In the genomic region with DNA sequence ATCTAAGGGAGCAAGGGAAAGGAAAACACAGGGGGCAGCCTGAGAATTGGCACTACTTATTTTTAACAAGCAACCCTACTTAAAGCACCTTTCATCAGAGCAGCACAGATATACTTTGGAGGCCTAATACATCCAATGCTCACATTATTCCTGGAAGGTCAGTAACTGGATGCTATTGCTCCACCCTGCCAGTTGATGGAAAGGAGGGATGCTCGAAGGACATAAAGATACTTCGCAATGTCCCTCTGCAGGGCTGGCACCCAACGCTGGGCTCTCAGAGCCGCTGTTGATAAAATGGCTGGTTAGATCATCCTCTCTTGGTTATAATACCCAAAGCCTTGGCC, we compare ENCODE assay signal across 9 cellular contexts.
DNase-seq lines count a peak whose midpoint lies in the region; ATAC-seq and TF ChIP-seq lines count a peak whose summit lies in the region.
"Had no signal": no experiment of that assay in that cellular context is flagged by ENCODE, and none has a peak within 500 bp of the region (broad histone marks: within the 10 kb centered on the region; RNA-seq: fewer than 3 reads in every experiment).

No MANE protein-coding gene starts in this region.

- H3K79me1 ChIP-seq in mesenchymal stem cell (replicated peaks; ENCODE audit: low read length, poor library complexity, severe bottlenecking), result no peaks in the 10 kb centered on the region

- H3K4ac ChIP-seq in mesenchymal stem cell (ENCODE audit: low read depth in 1 of 2, low read length in 2 of 2), result no peak overlapping the region

- peak overlapping the region in 1 of 2 experiments; percentile 51 for H2BK12ac ChIP-seq in mesenchymal stem cell (ENCODE audit: low read length in 2 of 2)

- H3K9me3 ChIP-seq in breast epithelium (no peaks in the 10 kb centered on the region), mesenchymal stem cell (ENCODE audit: control insufficient read depth, low read length) (no peaks in the 10 kb centered on the region)

- H3K14ac ChIP-seq in mesenchymal stem cell (ENCODE audit: low read length in 2 of 2), result no peak overlapping the region

- H2AK5ac ChIP-seq in mesenchymal stem cell (ENCODE audit: low read length, severe bottlenecking), result peak overlapping the region; percentile 9

- H2BK120ac ChIP-seq in mesenchymal stem cell (ENCODE audit: low read depth, low read length), result no peak overlapping the region

- DNase-seq in NCI-H510A treated with DMSO at 0.1 percent for 48 hours (lab: John Stamatoyannopoulos, UW) (peak; percentile 54), NCI-H510A (lab: John Stamatoyannopoulos, UW) (no peak), breast epithelium (ENCODE audit: low spot score in 2 of 2) (no peak), mesenchymal stem cell (no peak), NK-92 (lab: John Stamatoyannopoulos, UW; ENCODE audit: unreplicated experiment) (no peak)
- DNase-seq in stimulated activated CD4-positive, alpha-beta T cell treated with anti-CD3 and anti-CD28 coated beads, Interleukin-2, amount 100 ng/mL, for 24 hours, result no peak
- DNase-seq: stimulated activated naive B cell treated with anti-CD40 and anti-IgM and Interleukin-4, amounts not matched to agents 10 μg/mL and 1 μg/mL and 100 μg/mL, for 72 hours had no signal

- H3K23ac ChIP-seq in mesenchymal stem cell (ENCODE audit: low read length in 2 of 2), result no peak overlapping the region

- no peak overlapping the region for H2BK5ac ChIP-seq in mesenchymal stem cell (ENCODE audit: low read depth, low read length, poor library complexity, severe bottlenecking)

- H3K36me3 ChIP-seq in breast epithelium, result no peaks in the 10 kb centered on the region
- no peaks in the 10 kb centered on the region for H3K36me3 ChIP-seq in mesenchymal stem cell (ENCODE audit: control insufficient read depth in 1 of 2, insufficient read depth in 2 of 2, low read depth in 1 of 2, low read length in 2 of 2)

- no peak overlapping the region for H3K4me2 ChIP-seq in mesenchymal stem cell (ENCODE audit: low read length, poor library complexity, severe bottlenecking)

- no peak overlapping the region for H2AFZ ChIP-seq in mesenchymal stem cell (ENCODE audit: low read depth, low read length)

- intact Hi-C loops in breast epithelium (cut with DNase I; ENCODE audit: low total_unique reads), result no loop called here

- WGBS in mesenchymal stem cell, result 74% methylated on average over 4 of the region's 4 CpGs

- no peaks in the 10 kb centered on the region for H3K27me3 ChIP-seq in breast epithelium
- H3K27me3 ChIP-seq in mesenchymal stem cell (ENCODE audit: control insufficient read depth in 1 of 2, insufficient read depth in 1 of 2, low read length in 2 of 2), result no peaks in the 10 kb centered on the region

- peak in 1 of 3 donors; percentile 7 for TF ChIP-seq CTCF in breast epithelium (IDR thresholded peaks at IDR 0.05)

- H2BK15ac ChIP-seq in mesenchymal stem cell (ENCODE audit: low read depth, poor library complexity, severe bottlenecking), result no peak overlapping the region

- H3K9ac ChIP-seq in mesenchymal stem cell (ENCODE audit: low read length), result no peak overlapping the region

- no peak for ATAC-seq in GM19023 (IDR thresholded peaks at IDR 0.05; ENCODE audit: unreplicated experiment)

- peaks cover 5% of the 10 kb centered on the region in 2 donors for H3K4me1 ChIP-seq in breast epithelium
- H3K4me1 ChIP-seq in mesenchymal stem cell (ENCODE audit: control insufficient read depth, insufficient read depth, low read depth, low read length), result peaks cover 4% of the 10 kb centered on the region

- H3K4me3 ChIP-seq in breast epithelium (no peak overlapping the region), mesenchymal stem cell (ENCODE audit: insufficient read depth in 1 of 2, low read depth in 1 of 2, low read length in 2 of 2) (no peak overlapping the region)

- H3K18ac ChIP-seq in mesenchymal stem cell (ENCODE audit: low read depth in 1 of 2, low read length in 2 of 2), result peak overlapping the region in 1 of 2 experiments; percentile 71

- H3K27ac ChIP-seq in breast epithelium, result peak overlapping the region; percentile 88 to 91
- peak overlapping the region; percentile 72 for H3K27ac ChIP-seq in mesenchymal stem cell (ENCODE audit: low read length, poor library complexity, severe bottlenecking)
- H3K27ac ChIP-seq in temporal lobe (ENCODE audit: low read depth, low read length), result peak overlapping the region; percentile 82

- peak overlapping the region; percentile 67 for H4K8ac ChIP-seq in mesenchymal stem cell (ENCODE audit: low read length)

- TF ChIP-seq POLR2A in breast epithelium (IDR thresholded peaks at IDR 0.05), result no peak

- no peak overlapping the region for H4K91ac ChIP-seq in mesenchymal stem cell (ENCODE audit: low read length)
